16 cellular contexts compared by ENCODE assay signal in genomic region chr17:2086306-2086705, GRCh38. TPM values are rescaled to one million over a fixed set of nuclear protein-coding genes. Genes with fewer than 3 reads are reported as not detected.
DNase-seq lines count a peak whose midpoint lies in the region; ATAC-seq and TF ChIP-seq lines count a peak whose summit lies in the region.
"Had no signal": no experiment of that assay in that cellular context is flagged by ENCODE, and none has a peak within 500 bp of the region (broad histone marks: within the 10 kb centered on the region; RNA-seq: fewer than 3 reads in every experiment).

No MANE protein-coding gene starts in this region.

- H4K20me1 ChIP-seq in BLaER1 (no peaks in the 10 kb centered on the region), GM23248 (ENCODE audit: insufficient read depth) (no peaks in the 10 kb centered on the region), osteoblast (ENCODE audit: insufficient read depth, low read length) (no peaks in the 10 kb centered on the region)

- TF ChIP-seq CTCF in osteoblast (IDR thresholded peaks at IDR 0.05; ENCODE audit: extremely low read depth, low read depth, low read length): no peak

- peaks cover 58% of the 10 kb centered on the region for H3F3A ChIP-seq in GM23248 (ENCODE audit: insufficient read depth)

- no peak overlapping the region for H3K4me3 ChIP-seq in BLaER1
- no peak overlapping the region for H3K4me3 ChIP-seq in GM23248
- H3K4me3 ChIP-seq in osteoblast (ENCODE audit: insufficient read depth, low read length): no peak overlapping the region

- WGBS in GM23248 (ENCODE audit: low coverage in 1 of 2, low lambda C conversion rate in 2 of 2, missing lambda C conversion rate in 2 of 2), 2 experiments: 81 to 98% methylated on average over 3 of the region's 3 CpGs

- peaks cover 10% of the 10 kb centered on the region for H3K36me3 Mint-ChIP-seq in central memory CD8-positive, alpha-beta T cell (ENCODE audit: insufficient read depth)

- peak overlapping the region; percentile 81 for H3K9ac ChIP-seq in BLaER1
- H3K9ac ChIP-seq in GM23248: no peak overlapping the region

- H3K4me1 ChIP-seq in BLaER1 (peaks cover 80% of the 10 kb centered on the region), GM23248 (ENCODE audit: insufficient read depth) (peaks cover 70% of the 10 kb centered on the region), osteoblast (ENCODE audit: insufficient read depth, low read length) (peaks cover 59% of the 10 kb centered on the region)

- H3K27ac Mint-ChIP-seq in central memory CD8-positive, alpha-beta T cell (ENCODE audit: low read depth): peak overlapping the region; percentile 93

- H3K36me3 ChIP-seq in BLaER1: peaks cover 34% of the 10 kb centered on the region
- H3K36me3 ChIP-seq in GM23248 (ENCODE audit: low read depth): no peaks in the 10 kb centered on the region
- H3K36me3 ChIP-seq in osteoblast (ENCODE audit: insufficient read depth, low read length): peaks cover 14% of the 10 kb centered on the region

- H3K9me2 ChIP-seq in GM23248 (ENCODE audit: insufficient read depth): no peaks in the 10 kb centered on the region

- H3K4me2 ChIP-seq in BLaER1: peak overlapping the region; percentile 97
- no peak overlapping the region for H3K4me2 ChIP-seq in GM23248 (ENCODE audit: unreplicated experiment)
- H3K4me2 ChIP-seq in osteoblast (ENCODE audit: insufficient read depth, low read length): no peak overlapping the region

- peaks cover 74% of the 10 kb centered on the region for H3K4me1 Mint-ChIP-seq in central memory CD8-positive, alpha-beta T cell

- H3K27me3 Mint-ChIP-seq in central memory CD8-positive, alpha-beta T cell: no peaks in the 10 kb centered on the region

- H3K27ac ChIP-seq in BLaER1: peak overlapping the region; percentile 91
- H3K27ac ChIP-seq in GM23248: peak overlapping the region; percentile 96; the same call in 1 of the 2 replicates
- H3K27ac ChIP-seq in osteoblast (ENCODE audit: low read depth, low read length): peak overlapping the region; percentile 11
- H3K27ac ChIP-seq: C4-2B, foreskin keratinocyte had no signal

- H2AFZ ChIP-seq in GM23248 (no peak overlapping the region), osteoblast (ENCODE audit: low read length) (no peak overlapping the region)

- H3K27me3 ChIP-seq in BLaER1: no peaks in the 10 kb centered on the region
- no peaks in the 10 kb centered on the region for H3K27me3 ChIP-seq in GM23248 (replicated peaks; ENCODE audit: insufficient read depth)
- H3K27me3 ChIP-seq in osteoblast (ENCODE audit: insufficient read depth, low read length): no peaks in the 10 kb centered on the region
- H3K27me3 ChIP-seq: foreskin keratinocyte had no signal

- no peak for DNase-seq in GM23248
- no peak for DNase-seq in central memory CD8-positive, alpha-beta T cell (ENCODE audit: low spot score in 2 of 2)
- no peak for DNase-seq in osteoblast (ENCODE audit: insufficient read length, low spot score, missing footprints)
- DNase-seq in EL: no peak
- DNase-seq in anterior cingulate cortex (lab: John Stamatoyannopoulos, UW): no peak
- no peak for DNase-seq in NK-92 (lab: John Stamatoyannopoulos, UW; ENCODE audit: unreplicated experiment)
- no peak for DNase-seq in SW480 (ENCODE audit: low spot score)
- DNase-seq: activated naive CD4-positive, alpha-beta T cell treated with Interleukin-2 at 50 U/mL for 16 hours; foreskin keratinocyte; kidney glomerular epithelial cell; NCI-H1105 treated with DMSO at 0.1 percent for 48 hours; NCI-H69; occipital lobe; stimulated activated naive CD4-positive, alpha-beta T cell treated with Interleukin-2 at 50 U/mL for 16 hours had no signal

- H3K9me3 ChIP-seq in BLaER1 (no peaks in the 10 kb centered on the region), GM23248 (ENCODE audit: low read depth) (no peaks in the 10 kb centered on the region), osteoblast (ENCODE audit: low read depth, low read length) (no peaks in the 10 kb centered on the region)

- in situ Hi-C loops in GM23248 (cut with MboI): loop anchor here (10.0 kb wide), 1 partner anchor 148 kb away; no protein-coding TSS in a partner anchor

- H3K79me2 ChIP-seq in GM23248 (ENCODE audit: insufficient read depth): no peaks in the 10 kb centered on the region
- no peaks in the 10 kb centered on the region for H3K79me2 ChIP-seq in osteoblast (ENCODE audit: insufficient read depth, low read length)

- ATAC-seq in central memory CD8-positive, alpha-beta T cell (replicated peaks; ENCODE audit: extremely low read depth, poor library complexity, severe bottlenecking): no peak
- ATAC-seq: foreskin keratinocyte had no signal

- H3K9me3 Mint-ChIP-seq in central memory CD8-positive, alpha-beta T cell: no peaks in the 10 kb centered on the region

- H3K4me3 Mint-ChIP-seq in central memory CD8-positive, alpha-beta T cell: no peak overlapping the region

RNA-seq across cellular contexts. Expression of gene HIC1, which starts 31.4 kb away (rescaled TPM):
- total RNA-seq in GM23248 (2014; rRNA removed; shearing (Covaris generic)): 35.0 and 59.8 TPM in 2 replicates
- 1.6 TPM in 2 replicates for polyA plus RNA-seq in GM23248 (2016; fragmentation: Nextera tagmentation; extraction: Ambion mirVana)
- total RNA-seq in osteoblast: 18.5 and 19.7 TPM in 2 replicates

RNA-seq across cellular contexts. Expression of gene OVCA2, which starts 44.5 kb away (rescaled TPM):
- 67.3 and 92.0 TPM in 2 replicates for total RNA-seq in GM23248 (2014; rRNA removed; shearing (Covaris generic))
- polyA plus RNA-seq in GM23248 (2016; fragmentation: Nextera tagmentation; extraction: Ambion mirVana): 63.5 and 66.1 TPM in 2 replicates
- total RNA-seq in osteoblast: 59.0 and 61.3 TPM in 2 replicates

RNA-seq across cellular contexts. Expression of gene DPH1, which starts 56.4 kb away (rescaled TPM):
- total RNA-seq in GM23248 (2014; rRNA removed; shearing (Covaris generic)): 51.2 and 58.1 TPM in 2 replicates
- 41.1 and 41.2 TPM in 2 replicates for polyA plus RNA-seq in GM23248 (2016; fragmentation: Nextera tagmentation; extraction: Ambion mirVana)
- 52.7 and 63.7 TPM in 2 replicates for total RNA-seq in osteoblast

Comparison
In these comparisons a context has a peak if more than half of its experiments do, and no peak if none do; other contexts are left out.
1. H3K27ac ChIP-seq: peak in every context shown above with its lines; median percentile 96 in GM23248; 91 in BLaER1; 11 in osteoblast.